In the genomic region with DNA sequence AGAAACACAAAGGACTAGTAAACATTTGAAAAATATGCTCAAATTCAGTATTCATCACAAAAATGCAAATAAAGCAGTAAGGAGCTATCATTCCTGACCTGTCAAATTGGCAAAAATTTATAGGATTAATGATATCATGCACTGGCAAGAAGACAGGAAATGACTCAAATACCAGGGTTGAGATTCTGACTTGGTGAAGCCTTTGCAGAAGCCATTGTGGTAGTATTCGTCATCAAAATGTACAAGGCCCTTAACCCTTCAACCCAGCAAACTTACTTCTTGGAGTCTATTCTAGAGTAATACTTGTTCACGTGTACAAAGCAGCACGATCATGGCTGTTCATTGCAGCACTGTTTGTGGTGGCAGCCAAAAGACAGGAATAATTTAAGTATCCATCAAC, we compare ENCODE assay signal across 14 cellular contexts.
DNase-seq lines count a peak whose midpoint lies in the region; TF ChIP-seq lines count a peak whose summit lies in the region.
"Had no signal": no experiment of that assay in that cellular context is flagged by ENCODE, and none has a peak within 500 bp of the region (broad histone marks: within the 10 kb centered on the region; RNA-seq: fewer than 3 reads in every experiment).

No MANE protein-coding gene starts in this region.

- no peak for TF ChIP-seq CTCF in mammary epithelial cell (conservative IDR thresholded peaks at IDR 0.05 in 1 of 2, IDR thresholded peaks at IDR 0.05 in 1 of 2; ENCODE audit: extremely low read depth in 1 of 2, insufficient read depth in 1 of 2, low read depth in 1 of 2, low read length in 2 of 2)

- CTCF ChIA-PET in mammary epithelial cell (lab: Charles Lee; ENCODE audit: low non-redundant PET) = no interaction called here

- no peaks in the 10 kb centered on the region for H3K79me2 ChIP-seq in mammary epithelial cell (ENCODE audit: insufficient read depth, low read length)
- H3K79me2 ChIP-seq: hepatocyte had no signal

- dilution Hi-C loops in mammary epithelial cell (cut with HindIII; ENCODE audit: low sequenced_read_pairs) = no loop called here

- H3K27ac ChIP-seq in mammary epithelial cell (ENCODE audit: insufficient read depth, low read depth, low read length) = peak overlapping the region; percentile 6
- H3K27ac ChIP-seq in SJCRH30 = no peak overlapping the region
- H3K27ac ChIP-seq: hepatocyte had no signal

- H3K9me3 ChIP-seq in mammary epithelial cell (replicated peaks; ENCODE audit: insufficient read depth, low read length) = no peaks in the 10 kb centered on the region
- no peaks in the 10 kb centered on the region for H3K9me3 ChIP-seq in SJCRH30 (replicated peaks)

- peaks cover 2% of the 10 kb centered on the region for H3K27me3 ChIP-seq in mammary epithelial cell (ENCODE audit: insufficient read depth, low read length)
- no peaks in the 10 kb centered on the region for H3K27me3 ChIP-seq in SJCRH30
- H3K27me3 ChIP-seq: hepatocyte had no signal

- H3K4me3 ChIP-seq in mammary epithelial cell (replicated peaks in 1 of 3; ENCODE audit: insufficient read depth in 1 of 3, low read depth in 2 of 3, low read length in 3 of 3) = no peak overlapping the region
- no peak overlapping the region for H3K4me3 ChIP-seq in SJCRH30
- H3K4me3 ChIP-seq: hepatocyte had no signal

- DNase-seq in EL (peak; percentile 86), MV-4-11 (lab: John Stamatoyannopoulos, UW) (peak; percentile 29), mammary epithelial cell (peak; percentile 76), myocyte (ENCODE audit: low read depth) (peak; percentile 46), NCI-H1048 (lab: John Stamatoyannopoulos, UW) (no peak), SJCRH30 (no peak), NCI-H2081 (lab: John Stamatoyannopoulos, UW) (no peak), DMS114 treated with DMSO at 0.1 percent for 48 hours (lab: John Stamatoyannopoulos, UW; ENCODE audit: unreplicated experiment) (no peak)
- DNase-seq: caudate nucleus; KBM-7; NCI-H774; stimulated activated CD4-positive, alpha-beta T cell treated with anti-CD3 and anti-CD28 coated beads, Interleukin-15, amount 100 ng/mL, for 24 hours; stimulated activated naive B cell treated with anti-CD40 and anti-IgM and Interleukin-4, amounts not matched to agents 10 μg/mL and 1 μg/mL and 100 μg/mL, for 72 hours had no signal

- in situ Hi-C loops in mammary epithelial cell (cut with MboI; ENCODE audit: low sequenced_read_pairs in 2 of 2) = no loop called here

- no peaks in the 10 kb centered on the region for H3K36me3 ChIP-seq in mammary epithelial cell (ENCODE audit: insufficient read depth, low read length)
- no peaks in the 10 kb centered on the region for H3K36me3 ChIP-seq in SJCRH30

- H3K9ac ChIP-seq in mammary epithelial cell (ENCODE audit: insufficient read depth, low read length) = no peak overlapping the region

- H3K4me1 ChIP-seq in mammary epithelial cell (ENCODE audit: insufficient read depth, low read length) (peaks cover 18% of the 10 kb centered on the region), SJCRH30 (peaks cover 4% of the 10 kb centered on the region; the same call in 1 of the 2 replicates)

- no peak overlapping the region for H3K4me2 ChIP-seq in mammary epithelial cell (ENCODE audit: insufficient read depth, low read depth, low read length)
- H3K4me2 ChIP-seq: hepatocyte had no signal

- no TSS peak for BruUV-seq in mammary epithelial cell (replicated peaks; lab: Mats Ljungman, UMichigan)

- intact Hi-C loops in mammary epithelial cell (cut with micrococcal nuclease) = no loop called here

- H4K20me1 ChIP-seq in mammary epithelial cell (ENCODE audit: insufficient read depth, low read length) = no peaks in the 10 kb centered on the region

- WGBS in mammary epithelial cell (ENCODE audit: low coverage, missing lambda C conversion rate) = 10% methylated on average over 3 of the region's 3 CpGs

- H2AFZ ChIP-seq in mammary epithelial cell (ENCODE audit: low read depth, low read length) = no peak overlapping the region
- H2AFZ ChIP-seq: hepatocyte had no signal

Comparison
In these comparisons a context has a peak if more than half of its experiments do, and no peak if none do; other contexts are left out.
1. DNase-seq: peak in EL (single experiment), MV-4-11 (single experiment), mammary epithelial cell (single experiment) and myocyte (single experiment); none in NCI-H1048 (single experiment), SJCRH30 (0 of 2), NCI-H2081 (0 of 2) and DMS114 treated with DMSO at 0.1 percent for 48 hours (single experiment).